ENCODE assay signal across 13 cellular contexts in the genomic region with DNA sequence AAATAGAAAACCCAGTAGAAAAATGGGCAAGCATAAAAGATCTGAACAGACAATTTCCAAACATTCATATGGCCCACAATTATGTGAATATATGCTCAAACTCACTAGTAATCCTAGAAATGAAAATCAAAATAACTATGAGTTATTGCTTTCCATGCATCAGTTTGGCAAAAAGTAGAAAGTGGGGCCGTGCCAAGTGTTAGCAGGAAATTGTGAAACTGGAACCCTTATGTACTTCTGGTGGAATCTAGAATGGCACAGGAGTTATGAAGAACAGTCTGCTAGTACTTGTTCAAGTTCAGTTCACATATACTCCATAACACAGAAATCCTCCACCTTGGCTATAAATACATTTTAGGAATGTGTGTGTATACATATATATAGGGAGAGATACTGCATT.
"Had no signal": no experiment of that assay in that cellular context is flagged by ENCODE, and none has a peak within 500 bp of the region (broad histone marks: within the 10 kb centered on the region; RNA-seq: fewer than 3 reads in every experiment).

No MANE protein-coding gene starts in this region.

- H3K36me3 ChIP-seq: heart left ventricle, neutrophil, upper lobe of left lung had no signal

- H3K27ac ChIP-seq: foreskin keratinocyte, heart left ventricle, neutrophil, upper lobe of left lung had no signal

- DNase-seq: activated gamma-delta T cell; activated T-cell treated with anti-CD3 and anti-CD28 coated beads, Interleukin-2, amount 50 U/mL, for 4 hours; anterior cingulate cortex; foreskin keratinocyte; heart left ventricle; islet precursor cell; mammary epithelial cell; naive thymus-derived CD4-positive, alpha-beta T cell; right cardiac atrium; upper lobe of left lung had no signal

- H3K4me3 Mint-ChIP-seq: activated naive CD8-positive, alpha-beta T cell; activated T-cell treated with anti-CD3 and anti-CD28 coated beads, Interleukin-2, amount 50 U/mL, for 4 hours; naive thymus-derived CD4-positive, alpha-beta T cell; stimulated activated memory B cell treated with anti-CD40 and anti-IgM and Interleukin-4, amounts not matched to agents 10 μg/mL and 1 μg/mL and 100 μg/mL, for 72 hours had no signal

- H3K27me3 ChIP-seq: upper lobe of left lung had no signal

- H3K9me3 ChIP-seq: neutrophil had no signal

- H3K4me1 ChIP-seq: foreskin keratinocyte, heart left ventricle, upper lobe of left lung had no signal

- H3K4me3 ChIP-seq: heart left ventricle, upper lobe of left lung had no signal

- H3K27ac Mint-ChIP-seq: activated naive CD8-positive, alpha-beta T cell; naive thymus-derived CD4-positive, alpha-beta T cell; stimulated activated memory B cell treated with anti-CD40 and anti-IgM and Interleukin-4, amounts not matched to agents 10 μg/mL and 1 μg/mL and 100 μg/mL, for 72 hours had no signal
